In genomic region chrX:39472161-39472560, GRCh38 we compare ENCODE assay signal across 21 cellular contexts.
"Had no signal": no experiment of that assay in that cellular context is flagged by ENCODE, and none has a peak within 500 bp of the region (broad histone marks: within the 10 kb centered on the region; RNA-seq: fewer than 3 reads in every experiment).

No MANE protein-coding gene starts in this region.

- H2AFZ ChIP-seq: neural progenitor cell, parathyroid adenoma had no signal

- H3K9me3 ChIP-seq: esophagus squamous epithelium, lower lobe of right lung, right atrium auricular region, suprapubic skin, transverse colon, upper lobe of right lung, uterus had no signal

- H3K27ac ChIP-seq: lower lobe of right lung, neural progenitor cell, parathyroid adenoma, suprapubic skin, upper lobe of right lung had no signal

- H3K4me3 ChIP-seq: esophagus squamous epithelium, lower lobe of right lung, neural progenitor cell, right atrium auricular region, suprapubic skin, transverse colon, upper lobe of right lung, uterus had no signal

- H3K79me2 ChIP-seq: parathyroid adenoma had no signal

- ATAC-seq: left ventricle myocardium superior; lower lobe of right lung; natural killer cell treated with Interleukin-12 subunit alpha and Interleukin-12 subunit beta and Interleukin-15 and Interleukin-18, amount 100 ng/mL, for 72 hours; sciatic nerve; stimulated activated naive B cell treated with anti-CD40 and anti-IgM and Interleukin-4, amounts not matched to agents 10 μg/mL and 1 μg/mL and 100 μg/mL, for 72 hours; upper lobe of right lung had no signal

- DNase-seq: cerebellar nuclear complex; effector memory CD4-positive, alpha-beta T cell; esophagus squamous epithelium; foreskin melanocyte; left ventricle myocardium superior; lower lobe of right lung; naive B cell; stimulated activated CD4-positive, alpha-beta T cell treated with anti-CD3 and anti-CD28 coated beads, Interleukin-2, amount 100 ng/mL, for 24 hours; stimulated activated CD4-positive, alpha-beta T cell treated with anti-CD3 and anti-CD28 coated beads, Interleukin-4, amount 100 ng/mL, for 24 hours; stimulated activated naive B cell treated with anti-CD40 and anti-IgM and Interleukin-4, amounts not matched to agents 10 μg/mL and 1 μg/mL and 100 μg/mL, for 72 hours; transverse colon; upper lobe of right lung; uterus had no signal

- FAIRE-seq: endothelial cell of umbilical vein, keratinocyte had no signal

- H3K27me3 ChIP-seq: esophagus squamous epithelium, neural progenitor cell, right atrium auricular region, suprapubic skin, transverse colon, upper lobe of right lung, uterus had no signal

- H3K9ac ChIP-seq: neural progenitor cell, parathyroid adenoma had no signal

- H3K36me3 ChIP-seq: esophagus squamous epithelium, lower lobe of right lung, neural progenitor cell, right atrium auricular region, suprapubic skin, transverse colon, upper lobe of right lung, uterus had no signal

- H3K4me2 ChIP-seq: neural progenitor cell had no signal

- H3K4me1 ChIP-seq: lower lobe of right lung, parathyroid adenoma, upper lobe of right lung, uterus had no signal
